ENCODE assay signal across 17 cellular contexts in genomic region chr5:97101189-97101910, GRCh38. TPM values are rescaled to one million over a fixed set of nuclear protein-coding genes. Genes with fewer than 3 reads are reported as not detected.
DNase-seq lines count a peak whose midpoint lies in the region; ATAC-seq and TF ChIP-seq lines count a peak whose summit lies in the region.
"Had no signal": no experiment of that assay in that cellular context is flagged by ENCODE, and none has a peak within 500 bp of the region (broad histone marks: within the 10 kb centered on the region; RNA-seq: fewer than 3 reads in every experiment).

No MANE protein-coding gene starts in this region.

- peaks cover 33% of the 10 kb centered on the region for H3K4me1 Mint-ChIP-seq in GM23338
- peaks cover 3% of the 10 kb centered on the region for H3K4me1 Mint-ChIP-seq in endothelial cell (ENCODE audit: unreplicated experiment)
- H3K4me1 Mint-ChIP-seq: T-cell had no signal

- H4K20me1 ChIP-seq in GM23338 (replicated peaks; ENCODE audit: insufficient read depth), result no peaks in the 10 kb centered on the region

- no peaks in the 10 kb centered on the region for H3K36me3 Mint-ChIP-seq in GM23338 (ENCODE audit: low read depth)
- no peaks in the 10 kb centered on the region for H3K36me3 Mint-ChIP-seq in endothelial cell (ENCODE audit: low read depth, unreplicated experiment)
- H3K36me3 Mint-ChIP-seq: T-cell had no signal

- no peak for TF ChIP-seq POLR2A in adrenal gland (IDR thresholded peaks at IDR 0.05)

- no peaks in the 10 kb centered on the region for H3K9me3 Mint-ChIP-seq in GM23338
- no peaks in the 10 kb centered on the region for H3K9me3 Mint-ChIP-seq in endothelial cell (ENCODE audit: unreplicated experiment)
- H3K9me3 Mint-ChIP-seq: T-cell had no signal

- H3K27me3 ChIP-seq in GM23338 (ENCODE audit: insufficient read depth), result no peaks in the 10 kb centered on the region
- H3K27me3 ChIP-seq in adrenal gland, result no peaks in the 10 kb centered on the region
- H3K27me3 ChIP-seq: Peyer's patch had no signal

- no peaks in the 10 kb centered on the region for H3K9me2 ChIP-seq in GM23338 (ENCODE audit: insufficient read depth)

- H3K27ac Mint-ChIP-seq in GM23338, result peak overlapping the region; percentile 76
- H3K27ac Mint-ChIP-seq in endothelial cell (ENCODE audit: unreplicated experiment), result no peak overlapping the region
- H3K27ac Mint-ChIP-seq: T-cell had no signal

- H3K36me3 ChIP-seq in GM23338 (ENCODE audit: insufficient read depth) (no peaks in the 10 kb centered on the region), adrenal gland (replicated peaks in 1 of 2) (no peaks in the 10 kb centered on the region)
- H3K36me3 ChIP-seq: Peyer's patch had no signal

- H3K4me3 ChIP-seq in GM23338 (no peak overlapping the region), adrenal gland (no peak overlapping the region)
- H3K4me3 ChIP-seq: Peyer's patch had no signal

- peak overlapping the region; percentile 75 for H2AFZ ChIP-seq in GM23338

- H3K4me1 ChIP-seq in GM23338 (ENCODE audit: insufficient read depth) (peaks cover 22% of the 10 kb centered on the region), adrenal gland (replicated peaks in 1 of 2) (no peaks in the 10 kb centered on the region)

- H3K27me3 Mint-ChIP-seq in GM23338 (ENCODE audit: insufficient read depth, low read depth, poor library complexity) (no peaks in the 10 kb centered on the region), endothelial cell (ENCODE audit: unreplicated experiment) (no peaks in the 10 kb centered on the region)

- intact Hi-C loops in adrenal gland (cut with DNase I), result no loop called here

- DNase-seq in GM23338 (ENCODE audit: low spot score) (peak; percentile 29), globus pallidus (ENCODE audit: low spot score) (peak; percentile 92), nucleus accumbens (lab: John Stamatoyannopoulos, UW) (peak in 39 of 56 donors; percentile 8 to 72 (median 39)), adrenal gland (no peak), endothelial cell (ENCODE audit: low spot score) (no peak)
- DNase-seq: activated CD8-positive, alpha-beta memory T cell treated with anti-CD3 and anti-CD28 coated beads, Interleukin-2, amount 50 U/mL, for 48 hours; activated naive CD4-positive, alpha-beta T cell; kidney glomerular epithelial cell; NCI-H2029; Peyer's patch; stimulated activated CD4-positive, alpha-beta T cell treated with anti-CD3 and anti-CD28 coated beads, Interleukin-15, amount 100 ng/mL, for 24 hours; T-cell had no signal

- H3K9me3 ChIP-seq in adrenal gland (replicated peaks in 1 of 3), result no peaks in the 10 kb centered on the region
- H3K9me3 ChIP-seq: Peyer's patch had no signal

- H3F3A ChIP-seq in GM23338 (replicated peaks; ENCODE audit: low read depth), result no peaks in the 10 kb centered on the region

- H3K27ac ChIP-seq in GM23338 (ENCODE audit: low read depth), result peak overlapping the region; percentile 27
- H3K27ac ChIP-seq in angular gyrus (ENCODE audit: low read depth, low read length), result peak overlapping the region; percentile 91
- H3K27ac ChIP-seq in adrenal gland, result no peak overlapping the region
- H3K27ac ChIP-seq: Peyer's patch had no signal

- ATAC-seq in GM23338, result peak; percentile 62
- no peak for ATAC-seq in HG03280 (IDR thresholded peaks at IDR 0.05; ENCODE audit: unreplicated experiment)
- no peak for ATAC-seq in HG02840 (IDR thresholded peaks at IDR 0.05; ENCODE audit: low FRiP score, unreplicated experiment)
- ATAC-seq: T-cell had no signal

- no peak overlapping the region for H3K4me3 Mint-ChIP-seq in GM23338
- no peak overlapping the region for H3K4me3 Mint-ChIP-seq in endothelial cell (ENCODE audit: unreplicated experiment)
- H3K4me3 Mint-ChIP-seq: T-cell had no signal

- H3K4me2 ChIP-seq in GM23338, result no peak overlapping the region; the same call in 1 of the 2 replicates

- TF ChIP-seq CTCF in GM23338 (conservative IDR thresholded peaks at IDR 0.05; ENCODE audit: low read depth in 2 of 2), result no peak
- TF ChIP-seq CTCF in adrenal gland (IDR thresholded peaks at IDR 0.05), result no peak
- TF ChIP-seq CTCF in endothelial cell (IDR thresholded peaks at IDR 0.05; ENCODE audit: unreplicated experiment), result no peak

- H3K79me2 ChIP-seq in GM23338 (replicated peaks; ENCODE audit: insufficient read depth), result no peaks in the 10 kb centered on the region

- WGBS in adrenal gland, 4 donors, result 70 to 88% (median 76%) methylated on average over 6 of the region's 6 CpGs

TF ChIP-seq in GM23338, 12 proteins besides CTCF, POLR2A, EP300 and RAD21 (continues in another document):
- TF ChIP-seq EZH2 (IDR thresholded peaks at IDR 0.05; ENCODE audit: low read depth, unreplicated experiment), result no peak
- no peak for TF ChIP-seq STAT1 (IDR thresholded peaks at IDR 0.05; ENCODE audit: unreplicated experiment)
- no peak for TF ChIP-seq REST (IDR thresholded peaks at IDR 0.05; ENCODE audit: unreplicated experiment)
- TF ChIP-seq ETS1 (IDR thresholded peaks at IDR 0.05), result no peak
- no peak for TF ChIP-seq POLR2AphosphoS5 (IDR thresholded peaks at IDR 0.05; ENCODE audit: low read depth)
- TF ChIP-seq JUNB (IDR thresholded peaks at IDR 0.05; ENCODE audit: unreplicated experiment), result no peak
- TF ChIP-seq CREB1 (CRISPR knock-in tag; IDR thresholded peaks at IDR 0.05; ENCODE audit: low read depth), result no peak
- TF ChIP-seq EZH2phosphoT487 (IDR thresholded peaks at IDR 0.05; ENCODE audit: unreplicated experiment), result no peak
- TF ChIP-seq ZNF331 (CRISPR knock-in tag; IDR thresholded peaks at IDR 0.05; ENCODE audit: low read depth), result no peak

RNA-seq across cellular contexts. Expression of gene LIX1, which starts 41.1 kb away (rescaled TPM):
- total RNA-seq in GM23338 (2014; rRNA removed; shearing (Covaris generic)), result not detected in 2 replicates
- polyA plus RNA-seq in GM23338 (2016; fragmentation: Nextera tagmentation; extraction: Ambion mirVana) (0.13 and 0.16 TPM in 2 replicates), adrenal gland (under 1 TPM in 2 of 3 donors, not detected in 1; 0.03 to 0.18 TPM)
- total RNA-seq in adrenal gland (not detected), endothelial cell (ENCODE audit: unreplicated experiment) (0.46 TPM)
- total RNA-seq: MCF 10A, pulmonary artery endothelial cell, T-cell had no signal

Comparison
In these comparisons a context has a peak if more than half of its experiments do, and no peak if none do; other contexts are left out.
1. DNase-seq: peak in GM23338 (single experiment), globus pallidus (single experiment) and nucleus accumbens (39 of 56); none in adrenal gland (0 of 7) and endothelial cell (single experiment).
2. H3K27ac ChIP-seq: peak in GM23338 (single experiment) and angular gyrus (single experiment); none in adrenal gland (0 of 5).